In the genomic region with DNA sequence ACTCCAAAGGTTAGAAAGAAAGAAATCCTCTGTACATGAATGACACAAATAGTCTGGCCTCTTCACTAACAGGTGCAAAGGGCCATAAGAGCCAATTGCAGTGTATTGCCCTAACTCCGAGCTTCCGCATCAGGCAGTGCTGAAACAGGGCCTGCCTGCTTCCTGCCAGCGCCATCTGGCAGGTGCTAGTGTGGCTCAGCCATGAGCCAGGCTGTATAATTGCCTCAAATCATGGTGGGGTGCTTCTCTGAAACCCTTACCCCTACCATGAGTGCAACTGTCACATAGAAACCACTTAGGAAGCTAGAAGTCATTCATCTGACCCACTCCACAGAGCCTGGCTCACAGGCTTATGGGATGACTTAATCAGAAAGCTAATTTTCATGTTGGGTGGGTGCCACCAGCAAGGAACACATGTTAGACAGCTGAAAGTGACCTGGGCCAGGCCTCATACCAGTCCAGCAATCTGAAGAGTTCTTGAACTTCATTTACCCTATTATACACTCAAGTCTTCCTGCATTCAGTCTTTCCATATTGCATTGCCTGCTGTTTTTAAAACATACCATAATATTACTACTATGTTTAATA, we compare ENCODE assay signal across 12 cellular contexts.
DNase-seq lines count a peak whose midpoint lies in the region; ATAC-seq and TF ChIP-seq lines count a peak whose summit lies in the region.
"Had no signal": no experiment of that assay in that cellular context is flagged by ENCODE, and none has a peak within 500 bp of the region (broad histone marks: within the 10 kb centered on the region; RNA-seq: fewer than 3 reads in every experiment).

No MANE protein-coding gene starts in this region.

- CTCF ChIA-PET in HEK293T (lab: Yijun Ruan, JAX) = no interaction called here

- peaks cover 0 to 7% of the 10 kb centered on the region in 2 donors for H3K36me3 Mint-ChIP-seq in naive B cell
- H3K36me3 Mint-ChIP-seq in natural killer cell treated with Interleukin-12 subunit alpha and Interleukin-12 subunit beta and Interleukin-15 and Interleukin-18, amount 100 ng/mL, for 72 hours = no peaks in the 10 kb centered on the region
- H3K36me3 Mint-ChIP-seq: activated CD8-positive, alpha-beta memory T cell treated with anti-CD3 and anti-CD28 coated beads, Interleukin-2, amount 10 ng/mL, durations not matched to agents 7 days and 5 days; stimulated activated effector memory CD8-positive, alpha-beta T cell treated with anti-CD3 and anti-CD28 coated beads, Interleukin-12 subunit alpha, Interleukin-12 subunit beta, amount 100 ng/mL, for 72 hours had no signal

- no peaks in the 10 kb centered on the region for H3K4me1 ChIP-seq in right atrium auricular region

- DNase-seq in NCI-H1092 (lab: John Stamatoyannopoulos, UW) (peak; percentile 98), NCI-H524 treated with DMSO at 0.1 percent for 48 hours (lab: John Stamatoyannopoulos, UW) (peak; percentile 93), naive B cell (no peak), HEK293T (ENCODE audit: extremely low spot score) (no peak), right atrium auricular region (ENCODE audit: low spot score) (no peak)
- no peak for DNase-seq in natural killer cell treated with Interleukin-12 subunit alpha and Interleukin-12 subunit beta and Interleukin-15 and Interleukin-18, amount 100 ng/mL, for 72 hours (ENCODE audit: low spot score)
- DNase-seq: activated CD8-positive, alpha-beta memory T cell treated with anti-CD3 and anti-CD28 coated beads, Interleukin-2, amount 10 ng/mL, durations not matched to agents 7 days and 5 days; KBM-7; OCI-M1 had no signal

- no peaks in the 10 kb centered on the region for H3K4me1 Mint-ChIP-seq in naive B cell
- H3K4me1 Mint-ChIP-seq in natural killer cell treated with Interleukin-12 subunit alpha and Interleukin-12 subunit beta and Interleukin-15 and Interleukin-18, amount 100 ng/mL, for 72 hours (ENCODE audit: low read depth in 2 of 2) = no peaks in the 10 kb centered on the region
- H3K4me1 Mint-ChIP-seq: activated CD8-positive, alpha-beta memory T cell treated with anti-CD3 and anti-CD28 coated beads, Interleukin-2, amount 10 ng/mL, durations not matched to agents 7 days and 5 days; stimulated activated effector memory CD8-positive, alpha-beta T cell treated with anti-CD3 and anti-CD28 coated beads, Interleukin-12 subunit alpha, Interleukin-12 subunit beta, amount 100 ng/mL, for 72 hours had no signal

- H3K4me3 Mint-ChIP-seq in naive B cell = no peak overlapping the region
- no peak overlapping the region for H3K4me3 Mint-ChIP-seq in natural killer cell treated with Interleukin-12 subunit alpha and Interleukin-12 subunit beta and Interleukin-15 and Interleukin-18, amount 100 ng/mL, for 72 hours
- H3K4me3 Mint-ChIP-seq: activated CD8-positive, alpha-beta memory T cell treated with anti-CD3 and anti-CD28 coated beads, Interleukin-2, amount 10 ng/mL, durations not matched to agents 7 days and 5 days; dendritic cell treated with granulocyte-macrophage colony-stimulating factor and Interleukin-4, amounts not matched to agents 40 ng/mL and 50 ng/mL, for 4 days; stimulated activated effector memory CD8-positive, alpha-beta T cell treated with anti-CD3 and anti-CD28 coated beads, Interleukin-12 subunit alpha, Interleukin-12 subunit beta, amount 100 ng/mL, for 72 hours had no signal

- no peaks in the 10 kb centered on the region for H3K27me3 ChIP-seq in right atrium auricular region

- POLR2A ChIA-PET in HEK293T (lab: Yijun Ruan, JAX) = no interaction called here

- H3K4me3 ChIP-seq in right atrium auricular region = no peak overlapping the region

- H3K27ac ChIP-seq in right atrium auricular region = no peak overlapping the region

- H3K27me3 Mint-ChIP-seq in naive B cell = peaks cover 5 to 22% (median 17%) of the 10 kb centered on the region in 3 donors
- H3K27me3 Mint-ChIP-seq in natural killer cell treated with Interleukin-12 subunit alpha and Interleukin-12 subunit beta and Interleukin-15 and Interleukin-18, amount 100 ng/mL, for 72 hours = no peaks in the 10 kb centered on the region
- H3K27me3 Mint-ChIP-seq: activated CD8-positive, alpha-beta memory T cell treated with anti-CD3 and anti-CD28 coated beads, Interleukin-2, amount 10 ng/mL, durations not matched to agents 7 days and 5 days; dendritic cell treated with granulocyte-macrophage colony-stimulating factor and Interleukin-4, amounts not matched to agents 40 ng/mL and 50 ng/mL, for 4 days had no signal

- ATAC-seq in GM19324 (IDR thresholded peaks at IDR 0.05; ENCODE audit: low FRiP score, unreplicated experiment) (peak; percentile 54), naive B cell (ENCODE audit: low read depth in 2 of 2) (peak; percentile 27 to 61)
- ATAC-seq in natural killer cell treated with Interleukin-12 subunit alpha and Interleukin-12 subunit beta and Interleukin-15 and Interleukin-18, amount 100 ng/mL, for 72 hours = no peak
- ATAC-seq: activated CD8-positive, alpha-beta memory T cell treated with anti-CD3 and anti-CD28 coated beads, Interleukin-2, amount 10 ng/mL, durations not matched to agents 7 days and 5 days; stimulated activated effector memory CD8-positive, alpha-beta T cell treated with anti-CD3 and anti-CD28 coated beads, Interleukin-12 subunit alpha, Interleukin-12 subunit beta, amount 100 ng/mL, for 72 hours had no signal

- H3K36me3 ChIP-seq in right atrium auricular region = no peaks in the 10 kb centered on the region

- no peaks in the 10 kb centered on the region for H3K9me3 ChIP-seq in right atrium auricular region

- H3K27ac Mint-ChIP-seq in naive B cell = no peak overlapping the region
- H3K27ac Mint-ChIP-seq in natural killer cell treated with Interleukin-12 subunit alpha and Interleukin-12 subunit beta and Interleukin-15 and Interleukin-18, amount 100 ng/mL, for 72 hours = no peak overlapping the region
- H3K27ac Mint-ChIP-seq: activated CD8-positive, alpha-beta memory T cell treated with anti-CD3 and anti-CD28 coated beads, Interleukin-2, amount 10 ng/mL, durations not matched to agents 7 days and 5 days; dendritic cell treated with granulocyte-macrophage colony-stimulating factor and Interleukin-4, amounts not matched to agents 40 ng/mL and 50 ng/mL, for 4 days; stimulated activated effector memory CD8-positive, alpha-beta T cell treated with anti-CD3 and anti-CD28 coated beads, Interleukin-12 subunit alpha, Interleukin-12 subunit beta, amount 100 ng/mL, for 72 hours had no signal

- TF ChIP-seq CTCF in right atrium auricular region (IDR thresholded peaks at IDR 0.05) = no peak

- peaks cover 0 to 11% (median 7%) of the 10 kb centered on the region in 7 donors for H3K9me3 Mint-ChIP-seq in naive B cell
- peaks cover 6% of the 10 kb centered on the region for H3K9me3 Mint-ChIP-seq in natural killer cell treated with Interleukin-12 subunit alpha and Interleukin-12 subunit beta and Interleukin-15 and Interleukin-18, amount 100 ng/mL, for 72 hours

TF ChIP-seq in HEK293T, 16 proteins besides CTCF, POLR2A, EP300 and RAD21:
- TF ChIP-seq CTBP1 (IDR thresholded peaks at IDR 0.05; ENCODE audit: borderline replicate concordance) (no peak), FOXA1 (IDR thresholded peaks at IDR 0.05) (no peak), NFRKB (IDR thresholded peaks at IDR 0.05) (no peak), LEF1 (IDR thresholded peaks at IDR 0.05; ENCODE audit: borderline replicate concordance) (no peak), FOXK2 (IDR thresholded peaks at IDR 0.05) (no peak), ARNT (IDR thresholded peaks at IDR 0.05) (no peak), SUZ12 (IDR thresholded peaks at IDR 0.05) (no peak)

Comparison
In these comparisons a context has a peak if more than half of its experiments do, and no peak if none do; other contexts are left out.
1. ATAC-seq: peak in GM19324 (single experiment) and naive B cell (2 of 2); none in natural killer cell treated with Interleukin-12 subunit alpha and Interleukin-12 subunit beta and Interleukin-15 and Interleukin-18, amount 100 ng/mL, for 72 hours (0 of 2).
2. DNase-seq: peak in NCI-H1092 (single experiment) and NCI-H524 treated with DMSO at 0.1 percent for 48 hours (single experiment); none in naive B cell (single experiment), natural killer cell treated with Interleukin-12 subunit alpha and Interleukin-12 subunit beta and Interleukin-15 and Interleukin-18, amount 100 ng/mL, for 72 hours (single experiment), HEK293T (single experiment) and right atrium auricular region (single experiment).